In the genomic region with DNA sequence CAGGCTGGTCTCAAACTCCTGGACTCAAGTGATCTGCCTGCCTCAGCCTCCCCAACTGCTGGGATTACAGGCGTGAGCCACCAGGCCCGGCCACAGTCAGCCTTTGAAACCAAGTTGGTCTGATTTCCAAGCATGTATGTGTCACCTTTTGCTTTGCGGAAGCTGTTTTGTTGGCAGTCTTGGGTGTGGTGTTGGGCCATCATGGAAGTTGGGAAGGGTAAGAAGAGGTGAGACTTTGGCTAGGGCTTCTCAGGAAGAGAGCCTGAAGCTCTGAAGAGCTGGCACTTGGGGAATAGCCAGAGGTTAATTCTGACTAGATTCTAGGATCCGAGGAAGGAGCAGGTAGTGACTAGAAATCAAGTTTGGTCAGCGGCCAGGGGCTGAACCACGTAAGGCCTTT, we compare ENCODE assay signal across 23 cellular contexts. TPM values are rescaled to one million over a fixed set of nuclear protein-coding genes. Genes with fewer than 3 reads are reported as not detected.
DNase-seq lines count a peak whose midpoint lies in the region; FAIRE-seq and TF ChIP-seq lines count a peak whose summit lies in the region.
"Had no signal": no experiment of that assay in that cellular context is flagged by ENCODE, and none has a peak within 500 bp of the region (broad histone marks: within the 10 kb centered on the region; RNA-seq: fewer than 3 reads in every experiment).

No MANE protein-coding gene starts in this region.

- H3K23ac ChIP-seq in H1 (ENCODE audit: insufficient read length): no peak overlapping the region

- WGBS in H1 (ENCODE audit: extremely low coverage in 1 of 2, insufficient coverage in 1 of 2, insufficient read length in 1 of 2, insufficient replicate concordance in 2 of 2, low coverage in 1 of 2, low lambda C conversion rate in 2 of 2, missing lambda C conversion rate in 1 of 2), 2 experiments: 91% methylated on average over 6 of the region's 6 CpGs; no CpG with 5 or more reads in 1 of the 2 experiments
- 26 to 49% methylated on average over 5 of the region's 6 CpGs for WGBS in esophagus squamous epithelium, 2 donors

- no peak overlapping the region for H3K4me3 Mint-ChIP-seq in progenitor cell of endocrine pancreas (ENCODE audit: low read depth)
- H3K4me3 Mint-ChIP-seq: CD4-positive, alpha-beta memory T cell; GM23338 had no signal

- peaks cover 16% of the 10 kb centered on the region for H3K23me2 ChIP-seq in H1 (ENCODE audit: low read depth, low read length)

- H3K27me3 Mint-ChIP-seq in progenitor cell of endocrine pancreas: peaks cover 3% of the 10 kb centered on the region
- H3K27me3 Mint-ChIP-seq: CD4-positive, alpha-beta memory T cell had no signal

- CTCF ChIA-PET in H1 (lab: Charles Lee; ENCODE audit: partially characterized antibody): interaction anchor here (8.8 kb wide), 1 partner anchor 9 kb away, joined by 107 read pairs; no protein-coding TSS in a partner anchor

- H2AFZ ChIP-seq in H1 (ENCODE audit: low read length): no peak overlapping the region
- H2AFZ ChIP-seq: GM23338 had no signal

- no peaks in the 10 kb centered on the region for H3K79me1 ChIP-seq in H1 (ENCODE audit: low read depth, low read length)

- H3K9me3 ChIP-seq in H1 (ENCODE audit: insufficient read depth in 2 of 2, low read depth in 1 of 2, low read length in 1 of 2) (no peaks in the 10 kb centered on the region), esophagus squamous epithelium (no peaks in the 10 kb centered on the region)
- H3K9me3 ChIP-seq: Caco-2, MG63 had no signal

- no peak overlapping the region for H3K9ac ChIP-seq in H1 (replicated peaks in 1 of 4; ENCODE audit: extremely low read depth in 1 of 4, low read depth in 3 of 4, low read length in 3 of 4)

- H3K27me3 ChIP-seq in H1 (replicated peaks in 1 of 4; ENCODE audit: control insufficient read depth in 3 of 4, extremely low read depth in 1 of 4, insufficient read depth in 3 of 4, low read length in 3 of 4): no peaks in the 10 kb centered on the region
- peaks cover 0 to 19% (median 0%) of the 10 kb centered on the region in 4 donors for H3K27me3 ChIP-seq in esophagus squamous epithelium
- H3K27me3 ChIP-seq in H7 (ENCODE audit: control insufficient read depth, insufficient read depth, low read length): no peaks in the 10 kb centered on the region; the same call in 1 of the 2 replicates
- H3K27me3 ChIP-seq: MG63 had no signal

- no peaks in the 10 kb centered on the region for H3K9me3 Mint-ChIP-seq in progenitor cell of endocrine pancreas (ENCODE audit: low read depth)
- H3K9me3 Mint-ChIP-seq: GM23338 had no signal

- no peak overlapping the region for H4K91ac ChIP-seq in H1 (replicated peaks; ENCODE audit: insufficient read length, low read length)

- H4K5ac ChIP-seq in H1 (ENCODE audit: insufficient read length, low read depth, low read length): no peak overlapping the region

- no peak overlapping the region for H4K8ac ChIP-seq in H1 (ENCODE audit: extremely low read depth, insufficient read depth, low read length)

- DNase-seq in NB4 (ENCODE audit: low read depth) (peak; percentile 25), H1 (ENCODE audit: low read depth in 1 of 2, low spot score in 2 of 2) (no peak), esophagus squamous epithelium (lab: John Stamatoyannopoulos, UW) (no peak), progenitor cell of endocrine pancreas (ENCODE audit: low spot score, unreplicated experiment) (no peak), HuH-7.5 (ENCODE audit: low spot score) (no peak), GM03348 (ENCODE audit: low spot score) (no peak), NCI-H1694 (lab: John Stamatoyannopoulos, UW) (no peak), H7 (no peak)
- DNase-seq: C1 segment of cervical spinal cord; Caco-2; CD4-positive, alpha-beta memory T cell; HCEC 1CT; Kasumi-1; MG63; NCI-H2029 treated with DMSO at 0.1 percent for 48 hours; NCI-H2227 treated with DMSO at 0.1 percent for 48 hours; NCI-H526 treated with DMSO at 0.1 percent for 48 hours; SHP77 treated with DMSO at 0.1 percent for 48 hours had no signal

- no peak overlapping the region for H3K4me2 ChIP-seq in H1 (ENCODE audit: insufficient read depth in 1 of 2, low read depth in 2 of 2, low read length in 2 of 2)
- H3K4me2 ChIP-seq: GM23338 had no signal

- no peak overlapping the region for H3K56ac ChIP-seq in H1 (replicated peaks; ENCODE audit: insufficient read length, low read depth, low read length)

- no peak for TF ChIP-seq EP300 in H1 (IDR thresholded peaks at IDR 0.05; ENCODE audit: borderline replicate concordance in 1 of 2, low read depth in 2 of 2, low read length in 2 of 2)

- no peaks in the 10 kb centered on the region for H3K79me2 ChIP-seq in H1 (ENCODE audit: control insufficient read depth in 1 of 2, insufficient read depth in 2 of 2, low read length in 2 of 2)

- H3K27ac Mint-ChIP-seq in progenitor cell of endocrine pancreas: peak overlapping the region; percentile 23
- H3K27ac Mint-ChIP-seq: GM23338 had no signal

- H3K4me1 Mint-ChIP-seq in progenitor cell of endocrine pancreas (ENCODE audit: low read depth): peaks cover 2% of the 10 kb centered on the region

- H2BK12ac ChIP-seq in H1 (ENCODE audit: low read depth, low read length): peak overlapping the region; percentile 33; the same call in 1 of the 2 replicates

- H3K27ac ChIP-seq in H1 (ENCODE audit: low read depth, low read length) (no peak overlapping the region), esophagus squamous epithelium (peak overlapping the region; percentile 67 to 80 (median 68))

- TF ChIP-seq CTCF in NB4 (IDR thresholded peaks at IDR 0.05; ENCODE audit: low read depth, low read length): no peak
- no peak for TF ChIP-seq CTCF in H1 (IDR thresholded peaks at IDR 0.05; ENCODE audit: control extremely low read depth in 1 of 3, insufficient read depth in 1 of 3, low read depth in 1 of 3, low read length in 3 of 3)
- TF ChIP-seq CTCF in esophagus squamous epithelium (IDR thresholded peaks at IDR 0.05): no peak
- no peak for TF ChIP-seq CTCF in progenitor cell of endocrine pancreas (IDR thresholded peaks at IDR 0.05; ENCODE audit: unreplicated experiment)

- H3K36me3 Mint-ChIP-seq in progenitor cell of endocrine pancreas (ENCODE audit: insufficient read depth): no peaks in the 10 kb centered on the region

- no peak for TF ChIP-seq POLR2A in NB4 (IDR thresholded peaks at IDR 0.05; ENCODE audit: extremely low read depth, insufficient read length)
- no peak for TF ChIP-seq POLR2A in H1 (IDR thresholded peaks at IDR 0.05; ENCODE audit: control extremely low read depth in 1 of 2, low read depth in 2 of 2, low read length in 2 of 2)
- TF ChIP-seq POLR2A in esophagus squamous epithelium (IDR thresholded peaks at IDR 0.05): no peak

- H3K4me1 ChIP-seq in H1 (replicated peaks in 1 of 4; ENCODE audit: control insufficient read depth in 3 of 4, insufficient read depth in 4 of 4, low read length in 3 of 4) (peaks cover 0 to 11% (median 10%) of the 10 kb centered on the region in 4 experiments; a peak in 6 of 7 replicates), esophagus squamous epithelium (peaks cover 20 to 63% (median 33%) of the 10 kb centered on the region in 3 donors)
- H3K4me1 ChIP-seq: Caco-2 had no signal

- H2BK120ac ChIP-seq in H1 (replicated peaks; ENCODE audit: low read depth, low read length): no peak overlapping the region

- H3K36me3 ChIP-seq in H1 (ENCODE audit: control insufficient read depth in 2 of 4, insufficient read depth in 4 of 4, low read length in 3 of 4): no peaks in the 10 kb centered on the region
- no peaks in the 10 kb centered on the region for H3K36me3 ChIP-seq in esophagus squamous epithelium
- no peaks in the 10 kb centered on the region for H3K36me3 ChIP-seq in H7 (replicated peaks; ENCODE audit: control insufficient read depth, insufficient read depth, low read length)

- no peak overlapping the region for H2BK20ac ChIP-seq in H1 (ENCODE audit: low read length)

- intact Hi-C loops in esophagus squamous epithelium (cut with DNase I): no loop called here

- H3K4me3 ChIP-seq in NB4 (ENCODE audit: low read depth, low read length) (no peak overlapping the region), H1 (ENCODE audit: extremely low read depth in 1 of 4, insufficient read depth in 2 of 4, low read depth in 3 of 4, low read length in 4 of 4) (no peak overlapping the region), esophagus squamous epithelium (no peak overlapping the region), H7 (ENCODE audit: insufficient read depth, low read depth, low read length) (no peak overlapping the region)
- H3K4me3 ChIP-seq: GM23338, K562, MG63 had no signal

- H4K20me1 ChIP-seq in H1 (replicated peaks in 1 of 2; ENCODE audit: control insufficient read depth in 1 of 2, insufficient read depth in 2 of 2, low read length in 2 of 2): no peaks in the 10 kb centered on the region

- H2AK5ac ChIP-seq in H1 (ENCODE audit: low read depth, low read length): no peak overlapping the region

- no peak overlapping the region for H2BK5ac ChIP-seq in H1 (ENCODE audit: low read depth, low read length)

- no peak for TF ChIP-seq RAD21 in H1 (IDR thresholded peaks at IDR 0.05 in 1 of 2, conservative IDR thresholded peaks at IDR 0.05 in 1 of 2; ENCODE audit: low read depth in 2 of 2, low read length in 2 of 2)

- H3K14ac ChIP-seq in H1 (ENCODE audit: insufficient read length): no peak overlapping the region

- POLR2A ChIA-PET in H1 (lab: Charles Lee; ENCODE audit: partially characterized antibody): interaction anchor here (1.5 to 12.6 kb wide), 4 partner anchors 9 to 52 kb away, joined by 3 to 175 read pairs (median 78); partner anchors contain the start of genes DMWD, FOXA3, SIX5 and SYMPK

- H2BK15ac ChIP-seq in H1 (ENCODE audit: low read length): no peak overlapping the region

- H3K4ac ChIP-seq in H1 (replicated peaks; ENCODE audit: insufficient read length, low read depth, low read length): no peak overlapping the region

- no peak for FAIRE-seq in H1 (lab: Jason Lieb, UNC)
- FAIRE-seq: G401.6, GM12891, K562 had no signal

- no peak overlapping the region for H3K18ac ChIP-seq in H1 (ENCODE audit: extremely low read depth, low read length)

RNA-seq across cellular contexts. Expression of gene RSPH6A, which starts 2.8 kb away (rescaled TPM):
- total RNA-seq in H1 (2021; fragmentation: NEBNext Ultra II Directional; extraction: Animal tissue kit (Norgen Biotek cat#: 25700)): 0.19 and 0.25 TPM in 2 replicates
- polyA plus RNA-seq in H1 (2011; rRNA removed): 0.05 TPM in 2 replicates
- polyA plus RNA-seq in H1 (2011; cell fraction: cytosol; rRNA removed): 0.05 TPM
- 0.43 TPM for polyA plus RNA-seq in H1 (2011; cell fraction: nucleus; rRNA removed)
- polyA plus RNA-seq in H1 (2012, experiment 1 of 2): 0.12 TPM in 1 of 4 replicates, not detected in the others
- 0.09 TPM for polyA plus RNA-seq in H1 (2012, experiment 2 of 2)
- polyA plus RNA-seq in H1 (2013, experiment 1 of 2): 0.08 TPM
- 0.06 TPM for polyA plus RNA-seq in H1 (2013, experiment 2 of 2)
- 0.22 and 0.35 TPM in 2 replicates for polyA minus RNA-seq in H1 (2011; rRNA and poly(A)+ RNA removed)
- not detected for polyA minus RNA-seq in H1 (2011; cell fraction: cytosol; rRNA and poly(A)+ RNA removed)
- polyA minus RNA-seq in H1 (2011; cell fraction: nucleus; rRNA and poly(A)+ RNA removed): 1.4 TPM
- total RNA-seq in esophagus squamous epithelium: under 1 TPM in 1 of 4 donors, not detected in 3; 0.19 TPM
- total RNA-seq in progenitor cell of endocrine pancreas: 0.42 and 0.48 TPM in 2 replicates
- total RNA-seq in H7 (2014; rRNA removed; shearing (Covaris generic)): 0.38 and 0.44 TPM in 2 replicates
- total RNA-seq: HT-29 had no signal
- polyA plus RNA-seq: CD4-positive, alpha-beta memory T cell had no signal

RNA-seq across cellular contexts. Expression of gene DMWD, which starts 19.7 kb away (rescaled TPM):
- total RNA-seq in H1 (2021; fragmentation: NEBNext Ultra II Directional; extraction: Animal tissue kit (Norgen Biotek cat#: 25700)): 41.0 and 41.6 TPM in 2 replicates
- 13.6 and 23.7 TPM in 2 replicates for polyA plus RNA-seq in H1 (2011; rRNA removed)
- polyA plus RNA-seq in H1 (2011; cell fraction: cytosol; rRNA removed): 14.6 TPM
- 83.4 TPM for polyA plus RNA-seq in H1 (2011; cell fraction: nucleus; rRNA removed)
- 18.1 to 24.8 TPM (median 20.7 TPM) in 4 replicates for polyA plus RNA-seq in H1 (2012, experiment 1 of 2)
- 14.5 TPM for polyA plus RNA-seq in H1 (2012, experiment 2 of 2)
- polyA plus RNA-seq in H1 (2013, experiment 1 of 2): 18.6 TPM
- polyA plus RNA-seq in H1 (2013, experiment 2 of 2): 17.7 TPM
- 18.0 and 24.8 TPM in 2 replicates for polyA minus RNA-seq in H1 (2011; rRNA and poly(A)+ RNA removed)
- 23.3 TPM for polyA minus RNA-seq in H1 (2011; cell fraction: cytosol; rRNA and poly(A)+ RNA removed)
- polyA minus RNA-seq in H1 (2011; cell fraction: nucleus; rRNA and poly(A)+ RNA removed): 61.6 TPM
- total RNA-seq in esophagus squamous epithelium: 10 to 100 TPM in 3 of 4 donors, 1 to 10 TPM in 1; 9.1 to 32.2 (median 23.5) TPM
- 99.4 and 108 TPM in 2 replicates for total RNA-seq in progenitor cell of endocrine pancreas
- 35.9 and 47.1 TPM in 2 replicates for total RNA-seq in H7 (2014; rRNA removed; shearing (Covaris generic))

RNA-seq across cellular contexts. Expression of gene DMPK, which starts 30.0 kb away (rescaled TPM):
- total RNA-seq in H1 (2021; fragmentation: NEBNext Ultra II Directional; extraction: Animal tissue kit (Norgen Biotek cat#: 25700)): 27.4 and 28.2 TPM in 2 replicates
- 13.7 and 25.3 TPM in 2 replicates for polyA plus RNA-seq in H1 (2011; rRNA removed)
- polyA plus RNA-seq in H1 (2011; cell fraction: cytosol; rRNA removed): 18.9 TPM
- 155 TPM for polyA plus RNA-seq in H1 (2011; cell fraction: nucleus; rRNA removed)
- 18.9 to 42.0 TPM (median 34.4 TPM) in 4 replicates for polyA plus RNA-seq in H1 (2012, experiment 1 of 2)
- 23.6 TPM for polyA plus RNA-seq in H1 (2012, experiment 2 of 2)
- 12.6 TPM for polyA plus RNA-seq in H1 (2013, experiment 1 of 2)
- polyA plus RNA-seq in H1 (2013, experiment 2 of 2): 10.9 TPM
- 7.1 and 11.1 TPM in 2 replicates for polyA minus RNA-seq in H1 (2011; rRNA and poly(A)+ RNA removed)
- 7.6 TPM for polyA minus RNA-seq in H1 (2011; cell fraction: cytosol; rRNA and poly(A)+ RNA removed)
- polyA minus RNA-seq in H1 (2011; cell fraction: nucleus; rRNA and poly(A)+ RNA removed): 26.5 TPM
- total RNA-seq in esophagus squamous epithelium (10 to 100 TPM; 15.8 to 36.6 (median 17.2) TPM), progenitor cell of endocrine pancreas (117 and 122 TPM in 2 replicates)
- total RNA-seq in H7 (2014; rRNA removed; shearing (Covaris generic)): 6.4 and 18.8 TPM in 2 replicates

RNA-seq across cellular contexts. Expression of gene SIX5, which starts 43.2 kb away (rescaled TPM):
- total RNA-seq in H1 (2021; fragmentation: NEBNext Ultra II Directional; extraction: Animal tissue kit (Norgen Biotek cat#: 25700)): 24.2 and 27.3 TPM in 2 replicates
- polyA plus RNA-seq in H1 (2011; rRNA removed): 20.9 and 37.2 TPM in 2 replicates
- polyA plus RNA-seq in H1 (2011; cell fraction: cytosol; rRNA removed): 21.5 TPM
- polyA plus RNA-seq in H1 (2011; cell fraction: nucleus; rRNA removed): 69.2 TPM
- polyA plus RNA-seq in H1 (2012, experiment 1 of 2): 7.1 to 16.2 TPM (median 15.3 TPM) in 4 replicates
- 8.7 TPM for polyA plus RNA-seq in H1 (2012, experiment 2 of 2)
- polyA plus RNA-seq in H1 (2013, experiment 1 of 2): 15.1 TPM
- polyA plus RNA-seq in H1 (2013, experiment 2 of 2): 13.5 TPM
- 4.6 and 6.7 TPM in 2 replicates for polyA minus RNA-seq in H1 (2011; rRNA and poly(A)+ RNA removed)
- 18.0 TPM for polyA minus RNA-seq in H1 (2011; cell fraction: cytosol; rRNA and poly(A)+ RNA removed)
- polyA minus RNA-seq in H1 (2011; cell fraction: nucleus; rRNA and poly(A)+ RNA removed): 19.0 TPM
- total RNA-seq in esophagus squamous epithelium: 10 to 100 TPM in 2 of 4 donors, 1 to 10 TPM in 2; 5.8 to 13.5 (median 10.1) TPM
- 36.9 and 42.3 TPM in 2 replicates for total RNA-seq in progenitor cell of endocrine pancreas
- total RNA-seq in H7 (2014; rRNA removed; shearing (Covaris generic)): 18.7 and 22.0 TPM in 2 replicates

RNA-seq across cellular contexts. Expression of gene SYMPK, which starts 50.6 kb away (rescaled TPM):
- 81.5 and 93.6 TPM in 2 replicates for total RNA-seq in H1 (2021; fragmentation: NEBNext Ultra II Directional; extraction: Animal tissue kit (Norgen Biotek cat#: 25700))
- polyA plus RNA-seq in H1 (2011; rRNA removed): 99.5 and 142 TPM in 2 replicates
- 82.5 TPM for polyA plus RNA-seq in H1 (2011; cell fraction: cytosol; rRNA removed)
- polyA plus RNA-seq in H1 (2011; cell fraction: nucleus; rRNA removed): 217 TPM
- 87.2 to 105 TPM (median 88.9 TPM) in 4 replicates for polyA plus RNA-seq in H1 (2012, experiment 1 of 2)
- polyA plus RNA-seq in H1 (2012, experiment 2 of 2): 66.3 TPM
- 57.3 TPM for polyA plus RNA-seq in H1 (2013, experiment 1 of 2)
- polyA plus RNA-seq in H1 (2013, experiment 2 of 2): 50.3 TPM
- polyA minus RNA-seq in H1 (2011; rRNA and poly(A)+ RNA removed): 121 and 131 TPM in 2 replicates
- polyA minus RNA-seq in H1 (2011; cell fraction: cytosol; rRNA and poly(A)+ RNA removed): 65.9 TPM
- polyA minus RNA-seq in H1 (2011; cell fraction: nucleus; rRNA and poly(A)+ RNA removed): 67.6 TPM
- total RNA-seq in esophagus squamous epithelium (10 to 100 TPM; 28.4 to 36.6 (median 31.6) TPM), progenitor cell of endocrine pancreas (112 and 114 TPM in 2 replicates)
- total RNA-seq in H7 (2014; rRNA removed; shearing (Covaris generic)): 66.2 and 70.3 TPM in 2 replicates
